In the genomic region with DNA sequence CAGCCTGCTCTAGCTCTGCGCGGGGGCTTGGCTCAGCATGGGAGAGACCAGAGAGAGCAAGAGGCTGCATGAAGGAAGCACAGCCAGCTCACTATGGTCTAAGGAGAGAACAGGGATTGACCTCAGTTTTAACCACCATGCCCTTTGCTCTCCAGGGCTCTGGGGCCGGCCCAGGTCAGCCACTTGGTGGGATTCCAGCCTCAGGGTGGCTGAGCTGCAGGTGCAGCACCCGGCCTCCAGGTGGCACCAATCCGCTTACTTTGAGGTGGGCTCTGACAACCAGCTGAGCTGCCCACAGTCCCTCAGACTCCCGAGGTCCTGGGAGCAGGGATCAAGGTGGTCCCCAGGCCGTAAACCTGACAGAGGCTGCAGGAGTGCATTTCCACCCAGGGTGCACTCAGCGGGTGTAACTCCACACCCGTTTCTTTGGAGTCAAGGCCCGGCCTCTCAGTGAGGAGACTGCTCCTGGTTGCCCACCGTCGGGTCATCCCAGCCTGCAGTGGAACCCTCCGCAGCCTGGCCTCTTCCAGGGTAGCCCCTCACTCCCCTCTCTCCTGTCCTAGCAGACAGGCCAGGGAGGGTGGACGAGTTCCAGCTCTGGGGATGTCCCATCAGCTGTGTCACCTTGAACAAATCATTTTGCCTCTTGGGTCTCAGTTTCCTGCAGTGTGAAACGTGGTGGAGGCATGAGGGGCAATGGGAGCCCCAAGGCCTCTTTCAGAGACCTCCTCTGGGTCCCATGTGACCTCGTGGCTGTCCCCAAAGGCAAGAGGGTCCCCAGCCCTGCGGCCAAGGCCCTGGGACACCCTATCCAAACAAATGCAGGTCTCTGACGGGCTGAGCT, we compare ENCODE assay signal across 8 cellular contexts. TPM values are rescaled to one million over a fixed set of nuclear protein-coding genes. Genes with fewer than 3 reads are reported as not detected.
DNase-seq lines count a peak whose midpoint lies in the region; ATAC-seq and TF ChIP-seq lines count a peak whose summit lies in the region.

No MANE protein-coding gene starts in this region.

- POLR2A ChIA-PET in OCI-LY7 (lab: Charles Lee) = interaction anchor here (0.5 to 0.9 kb wide), 2 partner anchors 39 to 61 kb away, joined by 3 to 6 read pairs; no protein-coding TSS in a partner anchor

- no peak for TF ChIP-seq POLR2A in transverse colon (IDR thresholded peaks at IDR 0.05)

- in situ Hi-C loops in transverse colon (cut with MboI; ENCODE audit: low pct_ligation_motif_present in 1 of 4, low pct_unique_long_range_greater_than_20kb in 1 of 4, low sequenced_read_pairs in 3 of 4) = loop anchor here (10.0 to 25.0 kb wide), 3 partner anchors 119 to 522 kb away; partner anchors contain the start of gene SYT2 (in 4 of the 4)

- peaks cover 17 to 63% (median 41%) of the 10 kb centered on the region in 10 experiments for H3K4me1 ChIP-seq in BLaER1 treated with 17β-estradiol and CSF1 and Interleukin-3, amounts not matched to agents 10 nM and 100 nM
- peaks cover 11% of the 10 kb centered on the region for H3K4me1 ChIP-seq in OCI-LY7 (ENCODE audit: insufficient read depth, low read length, poor library complexity, severe bottlenecking)
- H3K4me1 ChIP-seq in transverse colon = peaks cover 0 to 20% (median 10%) of the 10 kb centered on the region in 4 donors

- peak overlapping the region in 3 of 11 experiments; percentile 26 to 62 (median 56); a peak in 4 of 22 replicates for H3K27ac ChIP-seq in BLaER1 treated with 17β-estradiol and CSF1 and Interleukin-3, amounts not matched to agents 10 nM and 100 nM
- no peak overlapping the region for H3K27ac ChIP-seq in OCI-LY7 (ENCODE audit: low read depth, low read length, poor library complexity, severe bottlenecking)
- no peak overlapping the region for H3K27ac ChIP-seq in transverse colon

- peak overlapping the region; percentile 35 to 77 (median 62); a peak in 19 of 20 replicates for H3K4me3 ChIP-seq in BLaER1 treated with 17β-estradiol and CSF1 and Interleukin-3, amounts not matched to agents 10 nM and 100 nM
- H3K4me3 ChIP-seq in OCI-LY7 (ENCODE audit: low read depth, low read length, poor library complexity, severe bottlenecking) (no peak overlapping the region), fibroblast of pulmonary artery (replicated peaks; ENCODE audit: low read depth, low read length) (no peak overlapping the region), transverse colon (peak overlapping the region in 2 of 4 donors; percentile 28 to 45)

- no peaks in the 10 kb centered on the region for H3K79me2 ChIP-seq in OCI-LY7 (ENCODE audit: insufficient read depth, low read depth, low read length)

- H3K9ac ChIP-seq in BLaER1 treated with 17β-estradiol and CSF1 and Interleukin-3, amounts not matched to agents 10 nM and 100 nM = peak overlapping the region in 9 of 11 experiments; percentile 16 to 82 (median 63); a peak in 16 of 22 replicates

- WGBS in transverse colon (ENCODE audit: low coverage in 1 of 2), 2 donors = 26 to 47% methylated on average over 4 to 18 of the region's 18 CpGs

- peak overlapping the region; percentile 86 to 100 (median 99) for H3K4me2 ChIP-seq in BLaER1 treated with 17β-estradiol and CSF1 and Interleukin-3, amounts not matched to agents 10 nM and 100 nM
- H3K4me2 ChIP-seq in OCI-LY7 (ENCODE audit: low read length) = no peak overlapping the region

- BruUV-seq in OCI-LY7 (replicated peaks; lab: Mats Ljungman, UMichigan) = no TSS peak

- H2AFZ ChIP-seq in OCI-LY7 (ENCODE audit: low read length) = no peak overlapping the region

- H3K9me3 ChIP-seq in BLaER1 treated with 17β-estradiol and CSF1 and Interleukin-3, amounts not matched to agents 10 nM and 100 nM (replicated peaks in 1 of 11) = no peaks in the 10 kb centered on the region
- H3K9me3 ChIP-seq in OCI-LY7 (ENCODE audit: low read length) = no peaks in the 10 kb centered on the region
- no peaks in the 10 kb centered on the region for H3K9me3 ChIP-seq in transverse colon

- DNase-seq in OCI-LY7 (ENCODE audit: low spot score) (peak; percentile 65), fibroblast of pulmonary artery (ENCODE audit: low read depth) (peak; percentile 59), occipital lobe (lab: John Stamatoyannopoulos, UW) (peak; percentile 11), transverse colon (peak; percentile 64)
- peak; percentile 72 to 76 for DNase-seq in activated T-cell treated with anti-CD3 and anti-CD28 coated beads, Interleukin-2, amount 50 U/mL, for 48 hours

- TF ChIP-seq CTCF in OCI-LY7 (conservative IDR thresholded peaks at IDR 0.05; ENCODE audit: low read length) (peak; percentile 89), fibroblast of pulmonary artery (IDR thresholded peaks at IDR 0.05; ENCODE audit: low read length, missing control alignments) (peak; percentile 86), transverse colon (IDR thresholded peaks at IDR 0.05) (peak; percentile 80 to 90 (median 82))

- H3K36me3 ChIP-seq in BLaER1 treated with 17β-estradiol and CSF1 and Interleukin-3, amounts not matched to agents 10 nM and 100 nM = no peaks in the 10 kb centered on the region
- H3K36me3 ChIP-seq in OCI-LY7 (ENCODE audit: insufficient read depth, low read length) = no peaks in the 10 kb centered on the region
- H3K36me3 ChIP-seq in transverse colon = no peaks in the 10 kb centered on the region

- intact Hi-C loops in OCI-LY7 (cut with micrococcal nuclease; ENCODE audit: unreplicated experiment) = loop anchor here (1.0 kb wide), 1 partner anchor 122 kb away; no protein-coding TSS in a partner anchor
- intact Hi-C loops in transverse colon (cut with DNase I; ENCODE audit: low total_unique reads) = no loop called here

- peaks cover 0 to 36% (median 0%) of the 10 kb centered on the region in 11 experiments; a peak in 11 of 22 replicates for H3K27me3 ChIP-seq in BLaER1 treated with 17β-estradiol and CSF1 and Interleukin-3, amounts not matched to agents 10 nM and 100 nM
- peaks cover 31% of the 10 kb centered on the region for H3K27me3 ChIP-seq in transverse colon

- peaks cover 0 to 32% (median 0%) of the 10 kb centered on the region in 11 experiments; a peak in 10 of 22 replicates for H4K20me1 ChIP-seq in BLaER1 treated with 17β-estradiol and CSF1 and Interleukin-3, amounts not matched to agents 10 nM and 100 nM
- H4K20me1 ChIP-seq in OCI-LY7 (ENCODE audit: insufficient read depth, low read length) = no peaks in the 10 kb centered on the region

- CTCF ChIA-PET in OCI-LY7 (lab: Charles Lee; ENCODE audit: unreplicated experiment) = interaction anchor here (0.5 to 0.9 kb wide), 3 partner anchors 8 to 56 kb away, joined by 3 read pairs; no protein-coding TSS in a partner anchor

- TF ChIP-seq EP300 in transverse colon (IDR thresholded peaks at IDR 0.05; ENCODE audit: low read depth) = no peak

- no peaks in the 10 kb centered on the region for H3K9me2 ChIP-seq in OCI-LY7 (ENCODE audit: insufficient read depth, low read length)

- ATAC-seq in GM21723 (IDR thresholded peaks at IDR 0.05; ENCODE audit: unreplicated experiment) (peak; percentile 64), HG03135 (IDR thresholded peaks at IDR 0.05; ENCODE audit: unreplicated experiment) (no peak)

RNA-seq across cellular contexts. Expression of gene LGR6, which starts 0.6 kb away (rescaled TPM):
- not detected in 2 replicates for total RNA-seq in OCI-LY7 (2014; rRNA removed; shearing (Covaris generic))
- not detected in 2 replicates for total RNA-seq in OCI-LY7 (2022)
- total RNA-seq in occipital lobe = 0.62 TPM
- total RNA-seq in transverse colon = 1 to 10 TPM in 1 of 4 donors, under 1 TPM in 1, not detected in 2; 0.41 to 1.6 TPM

RNA-seq across cellular contexts. Expression of gene PTPN7, which starts 32.6 kb away (rescaled TPM):
- total RNA-seq in OCI-LY7 (2014; rRNA removed; shearing (Covaris generic)) = 54.2 and 67.5 TPM in 2 replicates
- 79.1 and 83.1 TPM in 2 replicates for total RNA-seq in OCI-LY7 (2022)
- 0.16 TPM for total RNA-seq in occipital lobe
- 10 to 100 TPM in 2 of 4 donors, 1 to 10 TPM in 1, not detected in 1; 5.2 to 32.5 (median 14.0) TPM for total RNA-seq in transverse colon

RNA-seq across cellular contexts. Expression of gene ARL8A, which starts 48.5 kb away (rescaled TPM):
- total RNA-seq in OCI-LY7 (2014; rRNA removed; shearing (Covaris generic)) = 25.1 and 25.7 TPM in 2 replicates
- total RNA-seq in OCI-LY7 (2022) = 44.6 and 46.1 TPM in 2 replicates
- total RNA-seq in occipital lobe = 77.0 TPM
- total RNA-seq in transverse colon = 10 to 100 TPM in 3 of 4 donors, 1 to 10 TPM in 1; 9.0 to 27.2 (median 21.6) TPM

Comparison
In these comparisons a context has a peak if more than half of its experiments do, and no peak if none do; other contexts are left out.
1. H3K4me3 ChIP-seq: peak in BLaER1 treated with 17β-estradiol and CSF1 and Interleukin-3, amounts not matched to agents 10 nM and 100 nM (10 of 10); none in OCI-LY7 (single experiment) and fibroblast of pulmonary artery (single experiment).
2. DNase-seq: peak in every context shown above with its lines; median percentile 74 in activated T-cell treated with anti-CD3 and anti-CD28 coated beads, Interleukin-2, amount 50 U/mL, for 48 hours; 65 in OCI-LY7; 64 in transverse colon; 59 in fibroblast of pulmonary artery; 11 in occipital lobe.
3. Peak in every context shown above with its lines, with median percentiles within 50 percentile points of each other: CTCF ChIP-seq.